12 cellular contexts compared by ENCODE assay signal in genomic region chr10:30626837-30627236, GRCh38. TPM values are rescaled to one million over a fixed set of nuclear protein-coding genes. Genes with fewer than 3 reads are reported as not detected.
DNase-seq lines count a peak whose midpoint lies in the region; ATAC-seq, FAIRE-seq and TF ChIP-seq lines count a peak whose summit lies in the region.
"Not testable (repeated sequence)": the region's sequence is repeated elsewhere in the genome, so short reads cannot be mapped to it uniquely, and the experiment has no call there.
"Had no signal": no experiment of that assay in that cellular context is flagged by ENCODE, and none has a peak within 500 bp of the region (broad histone marks: within the 10 kb centered on the region; RNA-seq: fewer than 3 reads in every experiment).

No MANE protein-coding gene starts in this region.

- DNase-seq in LNCaP clone FGC (ENCODE audit: low read depth) (peak; percentile 31), right atrium auricular region (ENCODE audit: low spot score) (peak; percentile 26), osteocyte (ENCODE audit: extremely low spot score, unreplicated experiment) (peak; percentile 23)
- DNase-seq in activated CD8-positive, alpha-beta memory T cell treated with anti-CD3 and anti-CD28 coated beads, Interleukin-2, amount 10 ng/mL, durations not matched to agents 7 days and 5 days: peak; percentile 12
- not testable (repeated sequence) for DNase-seq in urothelium cell line (ENCODE audit: low spot score)

- CTCF ChIA-PET in activated CD8-positive, alpha-beta memory T cell treated with anti-CD3 and anti-CD28 coated beads, Interleukin-2, amount 10 ng/mL, durations not matched to agents 7 days and 5 days (lab: Charles Lee): not testable (repeated sequence)

- FAIRE-seq in urothelium cell line (lab: Jason Lieb, UNC): peak; percentile 66

- not testable (repeated sequence) for H3K36me3 ChIP-seq in right atrium auricular region

- not testable (repeated sequence) for ATAC-seq in activated CD8-positive, alpha-beta memory T cell treated with anti-CD3 and anti-CD28 coated beads, Interleukin-2, amount 10 ng/mL, durations not matched to agents 7 days and 5 days

- not testable (repeated sequence) for H3K27ac ChIP-seq in right atrium auricular region

- not testable (repeated sequence) for H3K9me3 Mint-ChIP-seq in activated CD8-positive, alpha-beta memory T cell treated with anti-CD3 and anti-CD28 coated beads, Interleukin-2, amount 10 ng/mL, durations not matched to agents 7 days and 5 days (ENCODE audit: low read depth); osteocyte (ENCODE audit: unreplicated experiment)

- not testable (repeated sequence) for H3K9me3 ChIP-seq in right atrium auricular region

- not testable (repeated sequence) for H3K4me3 ChIP-seq in LNCaP clone FGC (ENCODE audit: low read depth, low read length); right atrium auricular region

- H3K27me3 ChIP-seq in right atrium auricular region: not testable (repeated sequence)

- peaks cover 17% of the 10 kb centered on the region for H3K4me1 Mint-ChIP-seq in activated CD8-positive, alpha-beta memory T cell treated with anti-CD3 and anti-CD28 coated beads, Interleukin-2, amount 10 ng/mL, durations not matched to agents 7 days and 5 days
- H3K4me1 Mint-ChIP-seq in osteocyte (ENCODE audit: unreplicated experiment): not testable (repeated sequence)

- H3K27me3 Mint-ChIP-seq in activated CD8-positive, alpha-beta memory T cell treated with anti-CD3 and anti-CD28 coated beads, Interleukin-2, amount 10 ng/mL, durations not matched to agents 7 days and 5 days: peaks cover 36% of the 10 kb centered on the region
- H3K27me3 Mint-ChIP-seq in osteocyte (ENCODE audit: unreplicated experiment): not testable (repeated sequence)

- not testable (repeated sequence) for H3K27ac Mint-ChIP-seq in activated CD8-positive, alpha-beta memory T cell treated with anti-CD3 and anti-CD28 coated beads, Interleukin-2, amount 10 ng/mL, durations not matched to agents 7 days and 5 days; osteocyte (ENCODE audit: unreplicated experiment)

- not testable (repeated sequence) for H3K4me1 ChIP-seq in right atrium auricular region

- H3K36me3 Mint-ChIP-seq in activated CD8-positive, alpha-beta memory T cell treated with anti-CD3 and anti-CD28 coated beads, Interleukin-2, amount 10 ng/mL, durations not matched to agents 7 days and 5 days; osteocyte (ENCODE audit: unreplicated experiment): not testable (repeated sequence)

- H3K4me3 Mint-ChIP-seq in activated CD8-positive, alpha-beta memory T cell treated with anti-CD3 and anti-CD28 coated beads, Interleukin-2, amount 10 ng/mL, durations not matched to agents 7 days and 5 days; osteocyte (ENCODE audit: unreplicated experiment): not testable (repeated sequence)

- not testable (repeated sequence) for TF ChIP-seq CTCF in LNCaP clone FGC (IDR thresholded peaks at IDR 0.05; ENCODE audit: control insufficient read depth, extremely low read depth, insufficient read depth); right atrium auricular region (IDR thresholded peaks at IDR 0.05); osteocyte (IDR thresholded peaks at IDR 0.05)

RNA-seq across cellular contexts. Expression of gene LYZL2, which starts 2.7 kb away (rescaled TPM):
- total RNA-seq in activated CD8-positive, alpha-beta memory T cell treated with anti-CD3 and anti-CD28 coated beads, Interleukin-2, amount 10 ng/mL, durations not matched to agents 7 days and 5 days: not detected
- not detected for total RNA-seq in right atrium auricular region
- not detected in 2 replicates for total RNA-seq in osteocyte
- total RNA-seq: A673; CD4-positive, alpha-beta memory T cell; CD4-positive, CD25-positive, alpha-beta regulatory T cell; CD8-positive, alpha-beta memory T cell; Daoy; G401; GM12878 had no signal
